Comparison of ENCODE assay signal across 15 cellular contexts in the genomic region with DNA sequence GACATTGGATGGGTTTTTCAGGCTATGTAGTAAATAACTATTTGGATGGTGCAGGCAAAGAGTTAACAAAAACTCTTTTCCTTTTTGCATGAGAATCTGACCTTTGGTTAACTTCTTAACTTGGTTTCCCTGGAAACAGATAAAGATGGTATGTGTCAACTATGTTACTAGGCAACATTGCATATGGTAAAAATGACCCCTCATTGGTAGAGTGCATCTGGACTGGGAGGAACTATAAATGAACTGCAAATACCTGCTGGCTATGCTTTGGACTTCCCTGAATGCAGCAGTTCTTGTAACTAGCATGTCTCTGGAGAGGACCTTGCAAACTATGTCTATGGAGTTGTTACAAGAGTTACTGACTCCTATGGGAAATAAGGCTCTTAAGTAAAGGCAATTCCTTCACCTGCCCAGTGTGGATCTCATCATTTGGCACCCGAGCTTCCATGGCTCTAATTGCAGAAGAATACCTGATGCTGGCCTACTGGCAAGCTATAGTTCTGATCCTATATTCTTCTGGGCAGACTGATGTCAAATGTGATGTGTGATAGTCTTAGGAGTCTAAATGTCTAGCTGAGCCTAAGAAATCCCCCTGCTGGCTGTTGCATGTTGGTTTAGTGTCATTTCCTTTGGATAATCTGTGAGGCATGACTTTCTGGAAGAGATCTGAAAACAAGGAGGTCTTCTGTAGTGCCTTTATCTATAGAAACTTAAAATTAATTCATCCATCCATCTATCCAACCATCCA.
DNase-seq lines count a peak whose midpoint lies in the region; ATAC-seq, FAIRE-seq and TF ChIP-seq lines count a peak whose summit lies in the region.
"Had no signal": no experiment of that assay in that cellular context is flagged by ENCODE, and none has a peak within 500 bp of the region (broad histone marks: within the 10 kb centered on the region; RNA-seq: fewer than 3 reads in every experiment).

No MANE protein-coding gene starts in this region.

- no peaks in the 10 kb centered on the region for H3K36me3 Mint-ChIP-seq in Caco-2 (ENCODE audit: insufficient read depth, unreplicated experiment)
- H3K36me3 Mint-ChIP-seq in H9 (ENCODE audit: insufficient read depth in 1 of 3, low read depth in 3 of 3) = no peaks in the 10 kb centered on the region
- H3K36me3 Mint-ChIP-seq in activated CD8-positive, alpha-beta T cell treated with anti-CD3 and anti-CD28 coated beads, Interleukin-2, amount 10 ng/mL, durations not matched to agents 7 days and 5 days (ENCODE audit: low read depth) = peaks cover 14% of the 10 kb centered on the region
- H3K36me3 Mint-ChIP-seq: CD14-positive monocyte had no signal

- H4K20me1 ChIP-seq in H9 (ENCODE audit: control insufficient read depth, insufficient read depth, insufficient read length) (no peaks in the 10 kb centered on the region), HepG2 (ENCODE audit: insufficient read depth, low read length) (no peaks in the 10 kb centered on the region)

- no CpG with 5 or more reads among the region's 1 CpG for WGBS in H9 (ENCODE audit: extremely low coverage, insufficient read length, low lambda C conversion rate)
- WGBS in HepG2 (ENCODE audit: low lambda C conversion rate) = 90% methylated on average over 1 of the region's 1 CpG

- no peak overlapping the region for H2AFZ ChIP-seq in H9 (ENCODE audit: low read length)
- no peak overlapping the region for H2AFZ ChIP-seq in HepG2 (ENCODE audit: low read length)

- H3K4ac ChIP-seq in H9 (ENCODE audit: low read depth, low read length) = no peak overlapping the region

- no peak overlapping the region for H3K4me2 ChIP-seq in H9 (ENCODE audit: insufficient read depth, insufficient read length, low read length)
- peak overlapping the region; percentile 33 for H3K4me2 ChIP-seq in HepG2 (ENCODE audit: low read depth, low read length)

- no peak overlapping the region for H3K14ac ChIP-seq in H9 (ENCODE audit: insufficient read depth, low read length)

- peaks cover 67% of the 10 kb centered on the region for H3K4me1 Mint-ChIP-seq in Caco-2 (ENCODE audit: low read depth, unreplicated experiment)
- peaks cover 22% of the 10 kb centered on the region in 2 experiments for H3K4me1 Mint-ChIP-seq in H9
- H3K4me1 Mint-ChIP-seq in activated CD8-positive, alpha-beta T cell treated with anti-CD3 and anti-CD28 coated beads, Interleukin-2, amount 10 ng/mL, durations not matched to agents 7 days and 5 days (ENCODE audit: low read depth) = peaks cover 35% of the 10 kb centered on the region

- peak; percentile 56 for FAIRE-seq in HepG2 (lab: Jason Lieb, UNC)
- FAIRE-seq: colon had no signal

- H2BK5ac ChIP-seq in H9 (ENCODE audit: insufficient read length, low read length) = no peak overlapping the region

- H3K23me2 ChIP-seq in H9 (ENCODE audit: insufficient read length, low read depth, low read length, poor library complexity, severe bottlenecking) = no peaks in the 10 kb centered on the region

- peaks cover 11% of the 10 kb centered on the region for H3K9me3 Mint-ChIP-seq in Caco-2 (ENCODE audit: unreplicated experiment)
- H3K9me3 Mint-ChIP-seq in H9 = no peaks in the 10 kb centered on the region
- H3K9me3 Mint-ChIP-seq in activated CD8-positive, alpha-beta T cell treated with anti-CD3 and anti-CD28 coated beads, Interleukin-2, amount 10 ng/mL, durations not matched to agents 7 days and 5 days (ENCODE audit: insufficient read depth) = no peaks in the 10 kb centered on the region
- H3K9me3 Mint-ChIP-seq: CD14-positive monocyte had no signal

- no peaks in the 10 kb centered on the region for H3K27me3 ChIP-seq in Caco-2 (replicated peaks; ENCODE audit: control insufficient read depth, insufficient read depth, low read length)
- no peaks in the 10 kb centered on the region for H3K27me3 ChIP-seq in H9 (ENCODE audit: insufficient read depth, low read length)
- H3K27me3 ChIP-seq in HepG2 (ENCODE audit: control insufficient read depth in 1 of 2, insufficient read depth in 2 of 2, low read length in 2 of 2) = no peaks in the 10 kb centered on the region
- H3K27me3 ChIP-seq: esophagus squamous epithelium had no signal

- H3K4me1 ChIP-seq in Caco-2 = peaks cover 61% of the 10 kb centered on the region
- peaks cover 4% of the 10 kb centered on the region; the same call in 1 of the 2 replicates for H3K4me1 ChIP-seq in H9 (ENCODE audit: insufficient read depth, low read length)
- peaks cover 63% of the 10 kb centered on the region for H3K4me1 ChIP-seq in HepG2 (ENCODE audit: insufficient read depth, low read length)

- no peak overlapping the region for H3K23ac ChIP-seq in H9 (ENCODE audit: insufficient read length, low read depth, low read length)

- POLR2A ChIA-PET in Caco-2 (lab: Charles Lee) = interaction anchor here (0.6 kb wide), 2 partner anchors 200 to 271 kb away, joined by 4 read pairs; no protein-coding TSS in a partner anchor
- POLR2A ChIA-PET in HepG2 (lab: Yijun Ruan, JAX) = no interaction called here
- POLR2A ChIA-PET in activated CD8-positive, alpha-beta T cell treated with anti-CD3 and anti-CD28 coated beads, Interleukin-2, amount 10 ng/mL, durations not matched to agents 7 days and 5 days (lab: Charles Lee) = no interaction called here

- H3K36me3 ChIP-seq in Caco-2 (ENCODE audit: control insufficient read depth, insufficient read depth, low read length) (no peaks in the 10 kb centered on the region), HepG2 (replicated peaks in 1 of 2; ENCODE audit: control insufficient read depth in 1 of 2, insufficient read depth in 2 of 2, low read length in 2 of 2) (peaks cover 4 to 5% of the 10 kb centered on the region in 2 experiments; a peak in 3 of 5 replicates)
- H3K36me3 ChIP-seq: esophagus squamous epithelium had no signal

- no peaks in the 10 kb centered on the region for H3K27me3 Mint-ChIP-seq in Caco-2 (ENCODE audit: insufficient read depth, unreplicated experiment)
- H3K27me3 Mint-ChIP-seq in H9 (ENCODE audit: low read depth) = no peaks in the 10 kb centered on the region; the same call in 1 of the 2 replicates
- H3K27me3 Mint-ChIP-seq in activated CD8-positive, alpha-beta T cell treated with anti-CD3 and anti-CD28 coated beads, Interleukin-2, amount 10 ng/mL, durations not matched to agents 7 days and 5 days (ENCODE audit: low read depth) = no peaks in the 10 kb centered on the region

- no peak overlapping the region for H4K8ac ChIP-seq in H9 (replicated peaks; ENCODE audit: insufficient read length, low read depth, low read length)

- H2BK20ac ChIP-seq in H9 (ENCODE audit: low read depth, low read length, poor library complexity, severe bottlenecking) = no peak overlapping the region

- CTCF ChIA-PET in Caco-2 (lab: Charles Lee) = interaction anchor here (0.6 to 2.4 kb wide), 5 partner anchors 13 to 343 kb away, joined by 3 to 10 read pairs (median 4); partner anchors contain the start of gene MAML2
- CTCF ChIA-PET in HepG2 (lab: Yijun Ruan, JAX; ENCODE audit: low intra/inter-chr PET ratio, low total read pairs) = no interaction called here
- CTCF ChIA-PET in activated CD8-positive, alpha-beta T cell treated with anti-CD3 and anti-CD28 coated beads, Interleukin-2, amount 10 ng/mL, durations not matched to agents 7 days and 5 days (lab: Charles Lee) = interaction anchor here (1.3 to 7.2 kb wide), 3 partner anchors 38 to 343 kb away, joined by 4 to 96 read pairs (median 7); partner anchors contain the start of gene MAML2

- no peak overlapping the region for H3K18ac ChIP-seq in H9 (ENCODE audit: insufficient read length, low read depth, low read length)

- TF ChIP-seq CTCF in Caco-2 (IDR thresholded peaks at IDR 0.05; ENCODE audit: insufficient read depth in 1 of 2, low read depth in 1 of 2, low read length in 1 of 2, severe bottlenecking in 1 of 2, unreplicated experiment in 1 of 2) = peak in 1 of 2 experiments; percentile 37
- TF ChIP-seq CTCF in H9 (conservative IDR thresholded peaks at IDR 0.05) = peak; percentile 23; the same call in 1 of the 3 replicates
- no peak for TF ChIP-seq CTCF in HepG2 (CRISPR knock-in tag; IDR thresholded peaks at IDR 0.05)
- no peak for TF ChIP-seq CTCF in GM20000 (IDR thresholded peaks at IDR 0.05; ENCODE audit: extremely low read depth, missing control alignments)

- peak in 1 of 2 experiments; percentile 73; a peak in 2 of 4 replicates for TF ChIP-seq POLR2A in HepG2 (IDR thresholded peaks at IDR 0.05; ENCODE audit: insufficient read depth in 1 of 2, low read depth in 2 of 2, low read length in 2 of 2)

- H2BK120ac ChIP-seq in H9 (ENCODE audit: low read depth, low read length, poor library complexity, severe bottlenecking) = no peak overlapping the region

- peak; percentile 98 for ATAC-seq in HepG2
- ATAC-seq in activated CD8-positive, alpha-beta T cell treated with anti-CD3 and anti-CD28 coated beads, Interleukin-2, amount 10 ng/mL, durations not matched to agents 7 days and 5 days = no peak
- no peak for ATAC-seq in GM18517 (IDR thresholded peaks at IDR 0.05; ENCODE audit: unreplicated experiment)

- BruUV-seq in Caco-2 (replicated peaks; lab: Mats Ljungman, UMichigan) (TSS peak; percentile 99), HepG2 (replicated peaks; lab: Mats Ljungman, UMichigan) (no TSS peak)

- no peak overlapping the region for H3K9ac ChIP-seq in H9 (ENCODE audit: extremely low read depth, insufficient read length, low read length)
- peak overlapping the region; percentile 49 for H3K9ac ChIP-seq in HepG2 (ENCODE audit: insufficient read depth, low read depth, low read length)

- no peak overlapping the region for H2AK5ac ChIP-seq in H9 (ENCODE audit: insufficient read length, low read length)

- peak; percentile 83 to 91 for DNase-seq in Caco-2
- no peak for DNase-seq in H9
- peak; percentile 51 for DNase-seq in astrocyte of the hippocampus (ENCODE audit: low read depth, low spot score)
- DNase-seq in HepG2 (ENCODE audit: low spot score) = peak; percentile 76
- no peak for DNase-seq in GM20000 (ENCODE audit: low spot score)
- no peak for DNase-seq in activated CD8-positive, alpha-beta T cell treated with anti-CD3 and anti-CD28 coated beads, Interleukin-2, amount 10 ng/mL, durations not matched to agents 7 days and 5 days
- DNase-seq in NCI-H2107 (lab: John Stamatoyannopoulos, UW) = no peak
- DNase-seq: activated CD4-positive, alpha-beta T cell treated with anti-CD3 and anti-CD28 coated beads, Interleukin-2, amount 50 U/mL, for 4 hours; activated gamma-delta T cell; esophagus squamous epithelium; Kasumi-1; NCI-H1930 had no signal

- H3K4me3 Mint-ChIP-seq in Caco-2 (ENCODE audit: unreplicated experiment) (peak overlapping the region; percentile 33), H9 (no peak overlapping the region)
- H3K4me3 Mint-ChIP-seq in activated CD8-positive, alpha-beta T cell treated with anti-CD3 and anti-CD28 coated beads, Interleukin-2, amount 10 ng/mL, durations not matched to agents 7 days and 5 days = no peak overlapping the region
- H3K4me3 Mint-ChIP-seq: CD14-positive monocyte had no signal

- intact Hi-C loops in Caco-2 (cut with micrococcal nuclease; ENCODE audit: unreplicated experiment) (loop anchor here (1.0 to 2.0 kb wide), 11 partner anchors 38 to 339 kb away; partner anchors contain the start of genes CCDC82 and MAML2), HepG2 (cut with micrococcal nuclease; ENCODE audit: unreplicated experiment) (loop anchor here (1.0 to 10.0 kb wide), 2 partner anchors 38 to 216 kb away; no protein-coding TSS in a partner anchor)

- H2BK15ac ChIP-seq in H9 (ENCODE audit: low read depth, low read length) = no peak overlapping the region

- 0 out of 2 replicates have a peak, but pooled peaks cover 4% of the 10 kb centered on the region for H3K9me3 ChIP-seq in Caco-2
- no peaks in the 10 kb centered on the region for H3K9me3 ChIP-seq in H9 (ENCODE audit: control insufficient read depth, low read depth, low read length)
- H3K9me3 ChIP-seq in HepG2 (ENCODE audit: low read length) = no peaks in the 10 kb centered on the region
- H3K9me3 ChIP-seq: esophagus squamous epithelium had no signal

- no peaks in the 10 kb centered on the region for H3K79me1 ChIP-seq in H9 (ENCODE audit: insufficient read depth, low read depth, low read length, poor library complexity, severe bottlenecking)

- in situ Hi-C loops in HepG2 (cut with HindIII; ENCODE audit: extremely low pct_ligation_motif_present, low pct_unique_long_range_greater_than_20kb) = no loop called here

- no peak overlapping the region for H4K5ac ChIP-seq in H9 (ENCODE audit: insufficient read length, low read depth, low read length)

- no peak for TF ChIP-seq RAD21 in HepG2 (CRISPR knock-in tag; IDR thresholded peaks at IDR 0.05)

- TF ChIP-seq EP300 in HepG2 (IDR thresholded peaks at IDR 0.05; ENCODE audit: low read depth in 2 of 2, low read length in 2 of 2) = no peak; a peak in 1 of 4 replicates
- TF ChIP-seq EP300 in HepG2 (CRISPR knock-in tag; IDR thresholded peaks at IDR 0.05; ENCODE audit: borderline replicate concordance) = no peak

- no peak overlapping the region for H2BK12ac ChIP-seq in H9 (ENCODE audit: insufficient read length, low read depth, low read length)

- H3T11ph ChIP-seq in H9 (ENCODE audit: low read length) = no peak overlapping the region

- H3K79me2 ChIP-seq in H9 (ENCODE audit: insufficient read depth, low read length) (no peaks in the 10 kb centered on the region), HepG2 (ENCODE audit: insufficient read depth, low read length) (no peaks in the 10 kb centered on the region)

- H3K4me3 ChIP-seq in Caco-2 (ENCODE audit: low read depth, low read length) (no peak overlapping the region), HepG2 (replicated peaks in 1 of 3; ENCODE audit: insufficient read depth in 1 of 3, low read depth in 2 of 3, low read length in 3 of 3) (no peak overlapping the region)
- H3K4me3 ChIP-seq: esophagus squamous epithelium had no signal

- peak overlapping the region; percentile 91 for H3K27ac Mint-ChIP-seq in Caco-2 (ENCODE audit: unreplicated experiment)
- H3K27ac Mint-ChIP-seq in H9 = no peak overlapping the region
- H3K27ac Mint-ChIP-seq in activated CD8-positive, alpha-beta T cell treated with anti-CD3 and anti-CD28 coated beads, Interleukin-2, amount 10 ng/mL, durations not matched to agents 7 days and 5 days = no peak overlapping the region

- H3K27ac ChIP-seq in H9 (ENCODE audit: insufficient read length, low read depth, low read length) (no peak overlapping the region), HepG2 (ENCODE audit: extremely low read length, insufficient read depth, low read length) (peak overlapping the region; percentile 88)
- H3K27ac ChIP-seq: esophagus squamous epithelium had no signal

- H3K56ac ChIP-seq in H9 (ENCODE audit: insufficient read length, low read depth, low read length) = no peak overlapping the region

- H4K91ac ChIP-seq in H9 (ENCODE audit: insufficient read length, low read depth, low read length) = no peak overlapping the region

Comparison
In these comparisons a context has a peak if more than half of its experiments do, and no peak if none do; other contexts are left out.
1. DNase-seq: peak in Caco-2 (2 of 2), astrocyte of the hippocampus (single experiment) and HepG2 (single experiment); none in H9 (single experiment), GM20000 (single experiment), activated CD8-positive, alpha-beta T cell treated with anti-CD3 and anti-CD28 coated beads, Interleukin-2, amount 10 ng/mL, durations not matched to agents 7 days and 5 days (single experiment) and NCI-H2107 (single experiment).